1 cellular context compared by ENCODE assay signal in the genomic region with DNA sequence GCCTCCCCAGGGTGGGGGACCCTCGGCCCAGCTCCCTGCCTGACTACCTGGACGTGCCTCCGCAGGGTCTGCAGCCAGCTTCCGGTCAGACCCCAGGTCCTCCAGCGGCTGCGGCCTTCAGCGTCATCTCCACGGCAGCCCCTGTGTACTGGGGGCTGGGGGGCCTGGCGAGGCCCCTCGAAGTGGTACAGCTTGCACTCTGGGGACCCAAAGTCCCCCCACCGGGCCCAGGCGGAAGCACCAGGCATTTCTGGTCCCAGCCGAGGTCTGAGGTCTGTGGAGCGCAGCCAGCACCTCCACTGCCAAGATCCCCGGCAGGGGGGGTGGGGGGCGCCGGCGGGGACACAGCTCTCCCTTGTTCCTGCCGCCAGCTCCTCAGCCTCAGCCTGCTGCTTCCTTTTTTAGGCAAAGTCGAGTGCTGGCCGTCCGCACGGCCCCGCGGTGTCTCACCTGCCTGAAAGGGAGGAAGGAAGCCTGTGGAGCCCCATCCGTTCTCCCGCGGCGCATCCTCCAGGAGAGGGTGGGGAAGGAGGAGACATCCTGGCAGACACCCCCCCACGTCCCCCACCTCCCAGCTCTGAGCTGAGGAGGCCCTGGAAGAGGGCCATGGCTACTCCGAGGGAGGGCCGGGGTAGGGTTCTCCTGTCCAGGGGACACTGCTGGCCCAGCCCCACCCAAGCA.
TF ChIP-seq lines count a peak whose summit lies in the region.

No MANE protein-coding gene starts in this region.

TF ChIP-seq in K562, 482 proteins besides CTCF, POLR2A, EP300 and RAD21:
- TF ChIP-seq ARID4B (CRISPR knock-in tag; IDR thresholded peaks at IDR 0.05) (no peak), THRAP3 (IDR thresholded peaks at IDR 0.05; ENCODE audit: borderline replicate concordance) (0 out of 2 replicates have a peak, but pooled peaks have one; percentile 29), MED1 (CRISPR knock-in tag; IDR thresholded peaks at IDR 0.05; ENCODE audit: borderline replicate concordance) (0 out of 2 replicates have a peak, but pooled peaks have one; percentile 35), SRF (CRISPR knock-in tag; IDR thresholded peaks at IDR 0.05) (0 out of 4 replicates have a peak, but pooled peaks of 1 of the 2 experiments have one; percentile 29), BDP1 (IDR thresholded peaks at IDR 0.05; ENCODE audit: insufficient read depth, insufficient read length) (no peak)
